In the genomic region with DNA sequence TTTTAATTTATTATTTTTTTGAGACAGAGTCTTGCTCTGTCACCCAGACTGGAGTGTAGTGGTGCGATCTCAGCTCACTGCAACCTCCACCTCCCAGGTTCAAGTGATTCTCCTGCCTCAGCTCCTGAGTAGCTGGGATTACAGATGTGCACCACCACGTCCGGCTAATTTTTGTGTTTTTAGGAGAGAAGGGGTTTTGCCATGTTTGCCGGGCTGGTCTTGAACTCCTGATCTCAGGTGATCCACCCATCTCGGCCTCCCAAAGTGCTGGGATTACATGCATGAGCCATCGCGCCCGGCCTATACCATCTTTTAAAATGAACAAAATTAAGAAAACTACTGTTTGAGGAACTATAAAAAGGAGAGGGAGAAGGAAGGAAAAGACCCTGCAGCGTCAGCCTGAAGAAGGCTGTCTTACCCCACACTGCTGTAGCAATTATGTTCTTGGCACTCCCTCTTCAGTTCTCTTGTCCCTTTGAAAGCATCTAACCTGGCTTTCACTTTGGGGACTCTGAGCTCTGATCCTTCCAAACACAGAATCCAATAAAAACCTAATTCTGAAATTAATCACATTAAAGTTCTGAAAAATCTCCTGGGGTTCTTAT, we compare ENCODE assay signal across 7 cellular contexts. TPM values are rescaled to one million over a fixed set of nuclear protein-coding genes. Genes with fewer than 3 reads are reported as not detected.
A peak's percentile ranks its signal among the peaks of the same experiment; 100 is the strongest.
DNase-seq lines count a peak whose midpoint lies in the region; ATAC-seq and TF ChIP-seq lines count a peak whose summit lies in the region.
"Not testable (repeated sequence)": the region's sequence is repeated elsewhere in the genome, so short reads cannot be mapped to it uniquely, and the experiment has no call there.

No MANE protein-coding gene starts in this region.

- CTCF ChIA-PET in Panc1 (lab: Charles Lee): not testable (repeated sequence)

- peak overlapping the region; percentile 75 for H3K27ac ChIP-seq in HL-60 (replicated peaks)
- H3K27ac ChIP-seq in Panc1 (ENCODE audit: low read length): peak overlapping the region; percentile 98; the same call in 1 of the 2 replicates
- peak overlapping the region; percentile 99 to 100 for H3K27ac ChIP-seq in right atrium auricular region

- peaks cover 40% of the 10 kb centered on the region for H3K4me1 ChIP-seq in Panc1 (ENCODE audit: control insufficient read depth, insufficient read depth, low read length)
- H3K4me1 ChIP-seq in right atrium auricular region: peaks cover 0 to 51% of the 10 kb centered on the region in 2 donors

- not testable (repeated sequence) for H3K36me3 ChIP-seq in Panc1 (ENCODE audit: control insufficient read depth, insufficient read depth, low read length); right atrium auricular region

- in situ Hi-C loops in Panc1 (cut with HindIII; ENCODE audit: low pct_unique_long_range_greater_than_20kb, low sequenced_read_pairs): not testable (repeated sequence)

- POLR2A ChIA-PET in Panc1 (lab: Charles Lee): interaction anchor here (1.1 kb wide), 1 partner anchor 96 kb away, joined by 4 read pairs; no protein-coding TSS in a partner anchor

- H3K4me3 ChIP-seq in HL-60 (replicated peaks; ENCODE audit: insufficient read depth, low read length); Panc1 (ENCODE audit: low read depth in 2 of 2, low read length in 2 of 2); right atrium auricular region: not testable (repeated sequence)

- H3K27ac Mint-ChIP-seq in activated T-cell treated with anti-CD3 and anti-CD28 coated beads, Interleukin-2, amount 50 U/mL, for 24 hours: peak overlapping the region; percentile 47
- peak overlapping the region; percentile 13 for H3K27ac Mint-ChIP-seq in chondrocyte (ENCODE audit: unreplicated experiment)
- peak overlapping the region; percentile 87 to 100 (median 93) for H3K27ac Mint-ChIP-seq in nephron
- H3K27ac Mint-ChIP-seq in stimulated activated naive B cell treated with anti-CD40 and anti-IgM and Interleukin-4, amounts not matched to agents 10 μg/mL and 1 μg/mL and 100 μg/mL, for 72 hours: peak overlapping the region; percentile 82

- H3K4me3 Mint-ChIP-seq in activated T-cell treated with anti-CD3 and anti-CD28 coated beads, Interleukin-2, amount 50 U/mL, for 24 hours: peak overlapping the region; percentile 8
- H3K4me3 Mint-ChIP-seq in chondrocyte (ENCODE audit: unreplicated experiment): not testable (repeated sequence)
- peak overlapping the region; percentile 61 to 75 (median 73) for H3K4me3 Mint-ChIP-seq in nephron
- peak overlapping the region in 1 of 2 donors; percentile 25 for H3K4me3 Mint-ChIP-seq in stimulated activated naive B cell treated with anti-CD40 and anti-IgM and Interleukin-4, amounts not matched to agents 10 μg/mL and 1 μg/mL and 100 μg/mL, for 72 hours

- not testable (repeated sequence) for H3K36me3 Mint-ChIP-seq in activated T-cell treated with anti-CD3 and anti-CD28 coated beads, Interleukin-2, amount 50 U/mL, for 24 hours (ENCODE audit: low read depth); chondrocyte (ENCODE audit: low read depth); nephron (ENCODE audit: low read depth); stimulated activated naive B cell treated with anti-CD40 and anti-IgM and Interleukin-4, amounts not matched to agents 10 μg/mL and 1 μg/mL and 100 μg/mL, for 72 hours

- not testable (repeated sequence) for BruUV-seq in Panc1 (replicated peaks; lab: Mats Ljungman, UMichigan)

- not testable (repeated sequence) for H3K9me3 Mint-ChIP-seq in activated T-cell treated with anti-CD3 and anti-CD28 coated beads, Interleukin-2, amount 50 U/mL, for 24 hours; chondrocyte (ENCODE audit: low read depth); nephron; stimulated activated naive B cell treated with anti-CD40 and anti-IgM and Interleukin-4, amounts not matched to agents 10 μg/mL and 1 μg/mL and 100 μg/mL, for 72 hours

- H3K4me1 Mint-ChIP-seq in activated T-cell treated with anti-CD3 and anti-CD28 coated beads, Interleukin-2, amount 50 U/mL, for 24 hours (ENCODE audit: low read depth): peaks cover 66% of the 10 kb centered on the region
- peaks cover 44% of the 10 kb centered on the region for H3K4me1 Mint-ChIP-seq in chondrocyte (ENCODE audit: low read depth)
- peaks cover 52% of the 10 kb centered on the region for H3K4me1 Mint-ChIP-seq in nephron
- peaks cover 24 to 55% of the 10 kb centered on the region in 2 donors for H3K4me1 Mint-ChIP-seq in stimulated activated naive B cell treated with anti-CD40 and anti-IgM and Interleukin-4, amounts not matched to agents 10 μg/mL and 1 μg/mL and 100 μg/mL, for 72 hours

- H3K9me3 ChIP-seq in Panc1 (ENCODE audit: control insufficient read depth, insufficient read depth, low read depth, low read length); right atrium auricular region: not testable (repeated sequence)

- peak in 1 of 2 experiments; percentile 57 for DNase-seq in HL-60 (ENCODE audit: low read depth in 1 of 2, low spot score in 1 of 2)
- DNase-seq in Panc1 (ENCODE audit: low read depth, low spot score); activated T-cell treated with anti-CD3 and anti-CD28 coated beads, Interleukin-2, amount 50 U/mL, for 24 hours; chondrocyte (ENCODE audit: low spot score); right atrium auricular region (ENCODE audit: low spot score); stimulated activated naive B cell treated with anti-CD40 and anti-IgM and Interleukin-4, amounts not matched to agents 10 μg/mL and 1 μg/mL and 100 μg/mL, for 72 hours: not testable (repeated sequence)

- intact Hi-C loops in Panc1 (cut with micrococcal nuclease; ENCODE audit: unreplicated experiment): loop anchor here (10.0 kb wide), 1 partner anchor 49 kb away; the partner anchor contains the start of gene VWA7

- not testable (repeated sequence) for ATAC-seq in Panc1; stimulated activated naive B cell treated with anti-CD40 and anti-IgM and Interleukin-4, amounts not matched to agents 10 μg/mL and 1 μg/mL and 100 μg/mL, for 72 hours (replicated peaks)

- H3K27me3 ChIP-seq in HL-60 (ENCODE audit: insufficient read depth, poor library complexity, severe bottlenecking); Panc1 (ENCODE audit: control insufficient read depth, insufficient read depth, low read length); right atrium auricular region: not testable (repeated sequence)

- H3K27me3 Mint-ChIP-seq in activated T-cell treated with anti-CD3 and anti-CD28 coated beads, Interleukin-2, amount 50 U/mL, for 24 hours; chondrocyte (ENCODE audit: low read depth); nephron (ENCODE audit: low read depth); stimulated activated naive B cell treated with anti-CD40 and anti-IgM and Interleukin-4, amounts not matched to agents 10 μg/mL and 1 μg/mL and 100 μg/mL, for 72 hours: not testable (repeated sequence)

- TF ChIP-seq CTCF in HL-60 (IDR thresholded peaks at IDR 0.05; ENCODE audit: insufficient read depth, low read length); Panc1 (IDR thresholded peaks at IDR 0.05); chondrocyte (IDR thresholded peaks at IDR 0.05); right atrium auricular region (IDR thresholded peaks at IDR 0.05); nephron (IDR thresholded peaks at IDR 0.05; ENCODE audit: unreplicated experiment in 3 of 3): not testable (repeated sequence)

RNA-seq across cellular contexts. Expression of gene HSPA1B, which starts 3.8 kb away (rescaled TPM):
- 147 TPM for total RNA-seq in Panc1 (2021; ENCODE audit: unreplicated experiment)
- 235 TPM for polyA plus RNA-seq in Panc1 (2012; ENCODE audit: insufficient read length)
- 46.8 to 57.9 TPM (median 50.4 TPM) in 3 replicates for total RNA-seq in chondrocyte
- total RNA-seq in right atrium auricular region: 100 to 1,000 TPM; 131 to 232 TPM

RNA-seq across cellular contexts. Expression of gene HSPA1A, which starts 8.4 kb away (rescaled TPM):
- total RNA-seq in Panc1 (2021; ENCODE audit: unreplicated experiment) (169 TPM), chondrocyte (23.0 to 46.3 TPM (median 46.2 TPM) in 3 replicates), right atrium auricular region (100 to 1,000 TPM; 315 to 334 TPM)
- polyA plus RNA-seq in Panc1 (2012; ENCODE audit: insufficient read length): 344 TPM

RNA-seq across cellular contexts. Expression of gene HSPA1L, which starts 8.6 kb away (rescaled TPM):
- total RNA-seq in Panc1 (2021; ENCODE audit: unreplicated experiment) (2.8 TPM), chondrocyte (0.89 to 1.5 TPM (median 1.00 TPM) in 3 replicates), right atrium auricular region (1 to 10 TPM; 1.1 to 1.6 TPM)
- 3.8 TPM for polyA plus RNA-seq in Panc1 (2012; ENCODE audit: insufficient read length)

RNA-seq across cellular contexts. Expression of gene LSM2, which starts 16.9 kb away (rescaled TPM):
- 89.7 TPM for total RNA-seq in Panc1 (2021; ENCODE audit: unreplicated experiment)
- 91.3 TPM for polyA plus RNA-seq in Panc1 (2012; ENCODE audit: insufficient read length)
- total RNA-seq in chondrocyte: 35.0 to 42.5 TPM (median 35.7 TPM) in 3 replicates
- total RNA-seq in right atrium auricular region: 10 to 100 TPM; 28.8 to 32.0 TPM

RNA-seq across cellular contexts. Expression of gene VARS1, which starts 28.1 kb away (rescaled TPM):
- total RNA-seq in Panc1 (2021; ENCODE audit: unreplicated experiment): 229 TPM
- polyA plus RNA-seq in Panc1 (2012; ENCODE audit: insufficient read length): 274 TPM
- 71.1 to 101 TPM (median 71.9 TPM) in 3 replicates for total RNA-seq in chondrocyte
- 10 to 100 TPM; 15.3 to 24.6 TPM for total RNA-seq in right atrium auricular region

Comparison
In these comparisons a context has a peak if more than half of its experiments do, and no peak if none do; other contexts are left out.
1. H3K27ac Mint-ChIP-seq: peak in every context shown above with its lines; median percentile 93 in nephron; 82 in stimulated activated naive B cell treated with anti-CD40 and anti-IgM and Interleukin-4, amounts not matched to agents 10 μg/mL and 1 μg/mL and 100 μg/mL, for 72 hours; 47 in activated T-cell treated with anti-CD3 and anti-CD28 coated beads, Interleukin-2, amount 50 U/mL, for 24 hours; 13 in chondrocyte.